ENCODE assay signal across 8 cellular contexts in the genomic region with DNA sequence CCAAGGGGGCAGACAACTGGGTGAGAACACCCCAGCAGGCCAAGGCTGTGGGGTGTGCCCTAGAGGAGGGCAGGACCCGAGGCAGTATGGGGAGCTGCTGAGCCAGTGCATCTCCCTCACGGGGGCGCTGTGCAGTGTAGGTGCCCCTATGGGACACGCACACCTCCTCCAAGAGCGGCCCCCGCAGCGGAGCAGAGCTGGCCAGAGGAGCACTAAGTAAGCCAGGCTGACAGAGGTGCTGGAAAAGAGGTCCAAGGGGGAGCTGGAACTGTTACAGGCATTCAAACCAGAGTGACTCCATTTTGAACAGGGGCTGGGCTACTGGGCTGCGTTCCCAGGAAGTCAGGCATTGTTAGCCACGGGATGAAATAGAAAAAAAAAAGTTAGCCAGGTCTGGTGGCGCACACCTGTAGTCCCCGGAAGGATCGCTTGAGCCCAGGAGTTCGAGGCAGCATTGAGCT. TPM values are rescaled to one million over a fixed set of nuclear protein-coding genes. Genes with fewer than 3 reads are reported as not detected.
DNase-seq lines count a peak whose midpoint lies in the region; ATAC-seq and TF ChIP-seq lines count a peak whose summit lies in the region.

No MANE protein-coding gene starts in this region.

- no peak overlapping the region for H3K27ac ChIP-seq in mesenchymal stem cell (ENCODE audit: low read length, poor library complexity, severe bottlenecking)

- no peak overlapping the region for H3K4ac ChIP-seq in mesenchymal stem cell (ENCODE audit: low read depth in 1 of 2, low read length in 2 of 2)

- no peak overlapping the region for H3K23ac ChIP-seq in mesenchymal stem cell (ENCODE audit: low read length in 2 of 2)

- H2BK120ac ChIP-seq in mesenchymal stem cell (ENCODE audit: low read depth, low read length), result no peak overlapping the region

- H3K9me3 Mint-ChIP-seq in IgD-negative memory B cell, result no peaks in the 10 kb centered on the region
- no peaks in the 10 kb centered on the region for H3K9me3 Mint-ChIP-seq in central memory CD8-positive, alpha-beta T cell

- H3K4me2 ChIP-seq in mesenchymal stem cell (ENCODE audit: low read length, poor library complexity, severe bottlenecking), result peak overlapping the region; percentile 79

- H3K27me3 ChIP-seq in mesenchymal stem cell (ENCODE audit: control insufficient read depth in 1 of 2, insufficient read depth in 1 of 2, low read length in 2 of 2), result peaks cover 19 to 37% of the 10 kb centered on the region in 2 experiments

- H3K4me3 ChIP-seq in GM12875 (ENCODE audit: low read depth, low read length) (peak overlapping the region; percentile 38), mesenchymal stem cell (ENCODE audit: insufficient read depth in 1 of 2, low read depth in 1 of 2, low read length in 2 of 2) (peak overlapping the region in 1 of 2 experiments; percentile 72)

- no peak overlapping the region for H2BK15ac ChIP-seq in mesenchymal stem cell (ENCODE audit: low read depth, poor library complexity, severe bottlenecking)

- peak; percentile 71 to 75 for DNase-seq in central memory CD8-positive, alpha-beta T cell (ENCODE audit: low spot score in 2 of 2)
- peak; percentile 52 for DNase-seq in mesenchymal stem cell
- peak; percentile 62 for DNase-seq in stimulated activated CD8-positive, alpha-beta memory T cell treated with anti-CD3 and anti-CD28 coated beads, Interleukin-12 subunit alpha, Interleukin-12 subunit beta, amount 100 ng/mL, for 4 hours (ENCODE audit: low read depth)

- no peak overlapping the region for H2BK12ac ChIP-seq in mesenchymal stem cell (ENCODE audit: low read length in 2 of 2)

- H3K4me1 Mint-ChIP-seq in IgD-negative memory B cell, result peaks cover 0 to 7% (median 6%) of the 10 kb centered on the region in 3 donors
- peaks cover 15% of the 10 kb centered on the region for H3K4me1 Mint-ChIP-seq in central memory CD8-positive, alpha-beta T cell

- H2AFZ ChIP-seq in mesenchymal stem cell (ENCODE audit: low read depth, low read length), result no peak overlapping the region

- peak overlapping the region; percentile 92 to 99 (median 94) for H3K4me3 Mint-ChIP-seq in IgD-negative memory B cell
- H3K4me3 Mint-ChIP-seq in central memory CD8-positive, alpha-beta T cell, result peak overlapping the region; percentile 99

- H4K8ac ChIP-seq in mesenchymal stem cell (ENCODE audit: low read length), result peak overlapping the region; percentile 73

- peaks cover 6% of the 10 kb centered on the region for H3K27me3 Mint-ChIP-seq in IgD-negative memory B cell
- H3K27me3 Mint-ChIP-seq in central memory CD8-positive, alpha-beta T cell, result peaks cover 9% of the 10 kb centered on the region

- peak; percentile 91 to 92 for ATAC-seq in activated CD4-positive, CD25-positive, alpha-beta regulatory T cell treated with anti-CD3 and anti-CD28 coated beads, Interleukin-2, amount 50 U/mL, for 24 hours
- ATAC-seq in central memory CD8-positive, alpha-beta T cell (replicated peaks; ENCODE audit: extremely low read depth, poor library complexity, severe bottlenecking), result peak; percentile 98
- ATAC-seq in GM21447 (IDR thresholded peaks at IDR 0.05; ENCODE audit: unreplicated experiment) (no peak), GM21786 (IDR thresholded peaks at IDR 0.05; ENCODE audit: unreplicated experiment) (no peak)

- H4K91ac ChIP-seq in mesenchymal stem cell (ENCODE audit: low read length), result no peak overlapping the region

- 44% methylated on average over 13 of the region's 13 CpGs for WGBS in mesenchymal stem cell

- peak; percentile 83 for TF ChIP-seq CTCF in GM12875 (IDR thresholded peaks at IDR 0.05; ENCODE audit: borderline replicate concordance, insufficient read depth, low read depth, low read length)

- H3K9ac ChIP-seq in mesenchymal stem cell (ENCODE audit: low read length), result peak overlapping the region; percentile 62

- no peaks in the 10 kb centered on the region for H3K79me1 ChIP-seq in mesenchymal stem cell (replicated peaks; ENCODE audit: low read length, poor library complexity, severe bottlenecking)

- peaks cover 1% of the 10 kb centered on the region for H3K36me3 Mint-ChIP-seq in IgD-negative memory B cell
- no peaks in the 10 kb centered on the region for H3K36me3 Mint-ChIP-seq in central memory CD8-positive, alpha-beta T cell (ENCODE audit: insufficient read depth)

- no peaks in the 10 kb centered on the region for H3K36me3 ChIP-seq in mesenchymal stem cell (ENCODE audit: control insufficient read depth in 1 of 2, insufficient read depth in 2 of 2, low read depth in 1 of 2, low read length in 2 of 2)

- no peak overlapping the region for H3K14ac ChIP-seq in mesenchymal stem cell (ENCODE audit: low read length in 2 of 2)

- peaks cover 6% of the 10 kb centered on the region for H3K4me1 ChIP-seq in mesenchymal stem cell (ENCODE audit: control insufficient read depth, insufficient read depth, low read depth, low read length)

- H2AK5ac ChIP-seq in mesenchymal stem cell (ENCODE audit: low read length, severe bottlenecking), result no peak overlapping the region

- no peaks in the 10 kb centered on the region for H3K9me3 ChIP-seq in mesenchymal stem cell (ENCODE audit: control insufficient read depth, low read length)

- peak overlapping the region; percentile 11 to 94 (median 75) for H3K27ac Mint-ChIP-seq in IgD-negative memory B cell
- peak overlapping the region; percentile 95 for H3K27ac Mint-ChIP-seq in central memory CD8-positive, alpha-beta T cell (ENCODE audit: low read depth)

- H2BK5ac ChIP-seq in mesenchymal stem cell (ENCODE audit: low read depth, low read length, poor library complexity, severe bottlenecking), result no peak overlapping the region

- H3K18ac ChIP-seq in mesenchymal stem cell (ENCODE audit: low read depth in 1 of 2, low read length in 2 of 2), result no peak overlapping the region

RNA-seq across cellular contexts. Expression of a gene that starts 41.8 kb away (rescaled TPM):
- polyA plus RNA-seq in IgD-negative memory B cell, result 3.8 TPM
- polyA plus RNA-seq in mesenchymal stem cell (2013, experiment 1 of 2), result 38.9 TPM
- polyA plus RNA-seq in mesenchymal stem cell (2013, experiment 2 of 2), result 40.6 TPM

RNA-seq across cellular contexts. Expression of a gene that starts 42.1 kb away (rescaled TPM):
- polyA plus RNA-seq in IgD-negative memory B cell, result 16.2 TPM
- 81.0 TPM for polyA plus RNA-seq in mesenchymal stem cell (2013, experiment 1 of 2)
- 80.4 TPM for polyA plus RNA-seq in mesenchymal stem cell (2013, experiment 2 of 2)

Comparison
In these comparisons a context has a peak if more than half of its experiments do, and no peak if none do; other contexts are left out.
1. ATAC-seq: peak in activated CD4-positive, CD25-positive, alpha-beta regulatory T cell treated with anti-CD3 and anti-CD28 coated beads, Interleukin-2, amount 50 U/mL, for 24 hours (2 of 2) and central memory CD8-positive, alpha-beta T cell (single experiment); none in GM21447 (single experiment) and GM21786 (single experiment).
2. Peak in every context shown above with its lines, with median percentiles within 50 percentile points of each other: DNase-seq.